In genomic region chr2:85524567-85524923, GRCh38 we compare ENCODE assay signal across 1 cellular context.
A peak's percentile ranks its signal among the peaks of the same experiment; 100 is the strongest.
TF ChIP-seq lines count a peak whose summit lies in the region.

No MANE protein-coding gene starts in this region.

TF ChIP-seq in K562, 482 proteins besides CTCF, POLR2A, EP300 and RAD21 (continues in another document):
- TF ChIP-seq ZNF644 (tag; IDR thresholded peaks at IDR 0.05; ENCODE audit: low read depth): 0 out of 2 replicates have a peak, but pooled peaks have one; percentile 38
- TF ChIP-seq GATA2 (CRISPR knock-in tag; IDR thresholded peaks at IDR 0.05): peak; percentile 84
- TF ChIP-seq ZFX (CRISPR knock-in tag; IDR thresholded peaks at IDR 0.05): peak; percentile 85
- TF ChIP-seq RCOR1 (IDR thresholded peaks at IDR 0.05; ENCODE audit: borderline replicate concordance in 1 of 2, low read depth in 2 of 2, low read length in 2 of 2): peak in 1 of 2 experiments; percentile 61; a peak in 1 of 4 replicates
- TF ChIP-seq CTBP1 (IDR thresholded peaks at IDR 0.05; ENCODE audit: borderline replicate concordance): peak; percentile 68; the same call in 1 of the 2 replicates
- peak; percentile 22; the same call in 1 of the 2 replicates for TF ChIP-seq ZNF766 (CRISPR knock-in tag; conservative IDR thresholded peaks at IDR 0.05)
- peak; percentile 37; the same call in 1 of the 2 replicates for TF ChIP-seq ESRRA (IDR thresholded peaks at IDR 0.05; ENCODE audit: borderline replicate concordance, low read depth)
- peak; percentile 74 for TF ChIP-seq CXXC5 (CRISPR knock-in tag; IDR thresholded peaks at IDR 0.05)
- no peak for TF ChIP-seq NR4A1 (CRISPR knock-in tag; IDR thresholded peaks at IDR 0.05)
- TF ChIP-seq NR4A1 (tag; IDR thresholded peaks at IDR 0.05): peak; percentile 40; the same call in 1 of the 2 replicates
- no peak for TF ChIP-seq BRF1 (IDR thresholded peaks at IDR 0.05; ENCODE audit: borderline replicate concordance, extremely low read depth, insufficient read length)
- peak in 1 of 3 experiments; percentile 43; a peak in 1 of 6 replicates for TF ChIP-seq ZBTB11 (CRISPR knock-in tag; IDR thresholded peaks at IDR 0.05)
- TF ChIP-seq CEBPB (tag; IDR thresholded peaks at IDR 0.05): no peak
- peak; percentile 14 for TF ChIP-seq MEIS2 (IDR thresholded peaks at IDR 0.05; ENCODE audit: partially characterized antibody)
- 0 out of 2 replicates have a peak, but pooled peaks have one; percentile 27 for TF ChIP-seq SMARCE1 (IDR thresholded peaks at IDR 0.05)
- TF ChIP-seq EHMT2 (IDR thresholded peaks at IDR 0.05): 0 out of 2 replicates have a peak, but pooled peaks have one; percentile 4
- TF ChIP-seq MGA (IDR thresholded peaks at IDR 0.05): 0 out of 2 replicates have a peak, but pooled peaks have one; percentile 54
- no peak for TF ChIP-seq NR2C1 (IDR thresholded peaks at IDR 0.05)
- TF ChIP-seq NR2C1 (tag; IDR thresholded peaks at IDR 0.05): 0 out of 2 replicates have a peak, but pooled peaks have one; percentile 28
- peak; percentile 46; the same call in 1 of the 2 replicates for TF ChIP-seq DPF2 (IDR thresholded peaks at IDR 0.05)
- no peak for TF ChIP-seq MCM7 (IDR thresholded peaks at IDR 0.05)
- no peak for TF ChIP-seq ZNF217 (CRISPR knock-in tag; IDR thresholded peaks at IDR 0.05)
- no peak for TF ChIP-seq ZNF407 (IDR thresholded peaks at IDR 0.05; ENCODE audit: low read depth)
- peak; percentile 63; the same call in 1 of the 2 replicates for TF ChIP-seq L3MBTL2 (IDR thresholded peaks at IDR 0.05)
- 0 out of 2 replicates have a peak, but pooled peaks have one; percentile 17 for TF ChIP-seq NCOA1 (IDR thresholded peaks at IDR 0.05; ENCODE audit: low read depth)
- TF ChIP-seq CREM (IDR thresholded peaks at IDR 0.05; ENCODE audit: low read depth): peak; percentile 42
- 0 out of 2 replicates have a peak, but pooled peaks have one; percentile 25 for TF ChIP-seq GTF2A2 (tag; IDR thresholded peaks at IDR 0.05)
- TF ChIP-seq CHD2 (IDR thresholded peaks at IDR 0.05; ENCODE audit: low read depth, low read length): no peak
- peak; percentile 27 for TF ChIP-seq HMGN3 (IDR thresholded peaks at IDR 0.05; ENCODE audit: borderline replicate concordance, extremely low read depth, insufficient read length, low read depth, low read length)
- peak; percentile 48; the same call in 1 of the 2 replicates for TF ChIP-seq ZNF583 (CRISPR knock-in tag; IDR thresholded peaks at IDR 0.05)
- no peak for TF ChIP-seq ZNF699 (CRISPR knock-in tag; IDR thresholded peaks at IDR 0.05; ENCODE audit: insufficient replicate concordance)
